Comparison of ENCODE assay signal across 1 cellular context in genomic region chr5:96297867-96298266, GRCh38.
TF ChIP-seq lines count a peak whose summit lies in the region.

No MANE protein-coding gene starts in this region.

TF ChIP-seq in HepG2, 621 proteins besides CTCF, POLR2A, EP300 and RAD21 (continued from another document and continues in another):
- TF ChIP-seq MATR3 (CRISPR knock-in tag; IDR thresholded peaks at IDR 0.05) (no peak), ZNF703 (CRISPR knock-in tag; IDR thresholded peaks at IDR 0.05; ENCODE audit: borderline replicate concordance) (no peak), SNAI1 (CRISPR knock-in tag; IDR thresholded peaks at IDR 0.05; ENCODE audit: borderline replicate concordance) (no peak), ZFX (CRISPR knock-in tag; IDR thresholded peaks at IDR 0.05; ENCODE audit: low read depth) (peak; percentile 70), MYPOP (CRISPR knock-in tag; IDR thresholded peaks at IDR 0.05) (peak; percentile 75; the same call in 1 of the 2 replicates), ZNF513 (CRISPR knock-in tag; conservative IDR thresholded peaks at IDR 0.05) (no peak), IKZF1 (IDR thresholded peaks at IDR 0.05) (no peak), SYNCRIP (IDR thresholded peaks at IDR 0.05; ENCODE audit: insufficient read depth, low read depth, low read length) (no peak), CREB3 (CRISPR knock-in tag; IDR thresholded peaks at IDR 0.05) (no peak), ZNF773 (CRISPR knock-in tag; IDR thresholded peaks at IDR 0.05; ENCODE audit: borderline replicate concordance) (no peak), HOXA3 (CRISPR knock-in tag; IDR thresholded peaks at IDR 0.05) (peak; percentile 69; the same call in 1 of the 2 replicates), ZEB1 (IDR thresholded peaks at IDR 0.05; ENCODE audit: insufficient replicate concordance, low read depth) (no peak), ZNF556 (CRISPR knock-in tag; IDR thresholded peaks at IDR 0.05; ENCODE audit: borderline replicate concordance) (no peak), ZNF740 (CRISPR knock-in tag; IDR thresholded peaks at IDR 0.05) (no peak), TSC22D2 (CRISPR knock-in tag; IDR thresholded peaks at IDR 0.05; ENCODE audit: borderline replicate concordance) (no peak), ISL2 (CRISPR knock-in tag; IDR thresholded peaks at IDR 0.05) (peak; percentile 95), ZNF142 (CRISPR knock-in tag; IDR thresholded peaks at IDR 0.05) (0 out of 2 replicates have a peak, but pooled peaks have one; percentile 48), ZNF260 (CRISPR knock-in tag; IDR thresholded peaks at IDR 0.05; ENCODE audit: borderline replicate concordance, low read depth) (no peak), HNRNPH1 (optimal IDR thresholded peaks at IDR 0.05; ENCODE audit: low read depth, low read length) (no peak), RBFOX2 (IDR thresholded peaks at IDR 0.05; ENCODE audit: low read depth, low read length) (no peak), KDM4B (CRISPR knock-in tag; IDR thresholded peaks at IDR 0.05) (peak; percentile 78; the same call in 1 of the 2 replicates), ELF1 (CRISPR knock-in tag; IDR thresholded peaks at IDR 0.05) (no peak; the same call in 1 of the 2 replicates), ZNF772 (CRISPR knock-in tag; IDR thresholded peaks at IDR 0.05) (no peak), GATAD1 (CRISPR knock-in tag; IDR thresholded peaks at IDR 0.05) (peak; percentile 63), ZNF138 (CRISPR knock-in tag; IDR thresholded peaks at IDR 0.05; ENCODE audit: low read depth) (no peak), ZNF230 (CRISPR knock-in tag; IDR thresholded peaks at IDR 0.05) (no peak), ZNF33A (CRISPR knock-in tag; IDR thresholded peaks at IDR 0.05; ENCODE audit: borderline replicate concordance) (no peak), ZNF235 (CRISPR knock-in tag; IDR thresholded peaks at IDR 0.05; ENCODE audit: borderline replicate concordance) (no peak), ZBTB37 (CRISPR knock-in tag; IDR thresholded peaks at IDR 0.05) (no peak), LRRFIP1 (CRISPR knock-in tag; conservative IDR thresholded peaks at IDR 0.05) (no peak), ZNF383 (CRISPR knock-in tag; IDR thresholded peaks at IDR 0.05; ENCODE audit: borderline replicate concordance) (no peak), ZNF441 (CRISPR knock-in tag; IDR thresholded peaks at IDR 0.05; ENCODE audit: borderline replicate concordance) (no peak; the same call in 1 of the 2 replicates), PHF8 (CRISPR knock-in tag; IDR thresholded peaks at IDR 0.05) (no peak; the same call in 1 of the 2 replicates), ZBTB34 (CRISPR knock-in tag; IDR thresholded peaks at IDR 0.05) (0 out of 2 replicates have a peak, but pooled peaks have one; percentile 27), MIER3 (CRISPR knock-in tag; IDR thresholded peaks at IDR 0.05; ENCODE audit: borderline replicate concordance) (peak; percentile 82; the same call in 1 of the 2 replicates), SCMH1 (CRISPR knock-in tag; IDR thresholded peaks at IDR 0.05; ENCODE audit: borderline replicate concordance) (no peak), ZNF121 (CRISPR knock-in tag; IDR thresholded peaks at IDR 0.05) (no peak), CENPX (CRISPR knock-in tag; IDR thresholded peaks at IDR 0.05) (no peak), TCF12 (IDR thresholded peaks at IDR 0.05) (no peak), TCF12 (CRISPR knock-in tag; IDR thresholded peaks at IDR 0.05) (peak; percentile 87), NRL (CRISPR knock-in tag; IDR thresholded peaks at IDR 0.05; ENCODE audit: borderline replicate concordance) (no peak), ZNF644 (CRISPR knock-in tag; IDR thresholded peaks at IDR 0.05; ENCODE audit: low read depth) (peak; percentile 90), SAP130 (CRISPR knock-in tag; IDR thresholded peaks at IDR 0.05; ENCODE audit: low read depth) (peak; percentile 83), SKIL (CRISPR knock-in tag; IDR thresholded peaks at IDR 0.05; ENCODE audit: borderline replicate concordance) (peak; percentile 59; the same call in 1 of the 2 replicates), ZNF275 (CRISPR knock-in tag; IDR thresholded peaks at IDR 0.05; ENCODE audit: borderline replicate concordance) (no peak), NFRKB (IDR thresholded peaks at IDR 0.05) (no peak), CENPT (CRISPR knock-in tag; IDR thresholded peaks at IDR 0.05; ENCODE audit: low read depth) (no peak), ZNF75D (CRISPR knock-in tag; IDR thresholded peaks at IDR 0.05; ENCODE audit: borderline replicate concordance) (no peak), HNRNPK (IDR thresholded peaks at IDR 0.05; ENCODE audit: low read depth, low read length, poor library complexity, severe bottlenecking) (no peak), ADNP (CRISPR knock-in tag; IDR thresholded peaks at IDR 0.05) (no peak)
